In genomic region chr19:18279266-18279515, GRCh38 we compare ENCODE assay signal across 1 cellular context.
A peak's percentile ranks its signal among the peaks of the same experiment; 100 is the strongest.
TF ChIP-seq lines count a peak whose summit lies in the region.

No MANE protein-coding gene starts in this region.

TF ChIP-seq in A549, 52 proteins besides CTCF, POLR2A, EP300 and RAD21 (continued from another document):
- TF ChIP-seq PBX3 (IDR thresholded peaks at IDR 0.05) (no peak), ZFP36 (IDR thresholded peaks at IDR 0.05; ENCODE audit: borderline replicate concordance, partially characterized antibody) (no peak), MAX (IDR thresholded peaks at IDR 0.05) (no peak), SMC3 (IDR thresholded peaks at IDR 0.05) (no peak), KDM5A (IDR thresholded peaks at IDR 0.05) (peak; percentile 84; the same call in 1 of the 2 replicates), GATA3 (IDR thresholded peaks at IDR 0.05; ENCODE audit: borderline replicate concordance) (no peak), HOXB13 (CRISPR knock-in tag; IDR thresholded peaks at IDR 0.05; ENCODE audit: low read depth) (no peak)
- TF ChIP-seq, protein P1, sequence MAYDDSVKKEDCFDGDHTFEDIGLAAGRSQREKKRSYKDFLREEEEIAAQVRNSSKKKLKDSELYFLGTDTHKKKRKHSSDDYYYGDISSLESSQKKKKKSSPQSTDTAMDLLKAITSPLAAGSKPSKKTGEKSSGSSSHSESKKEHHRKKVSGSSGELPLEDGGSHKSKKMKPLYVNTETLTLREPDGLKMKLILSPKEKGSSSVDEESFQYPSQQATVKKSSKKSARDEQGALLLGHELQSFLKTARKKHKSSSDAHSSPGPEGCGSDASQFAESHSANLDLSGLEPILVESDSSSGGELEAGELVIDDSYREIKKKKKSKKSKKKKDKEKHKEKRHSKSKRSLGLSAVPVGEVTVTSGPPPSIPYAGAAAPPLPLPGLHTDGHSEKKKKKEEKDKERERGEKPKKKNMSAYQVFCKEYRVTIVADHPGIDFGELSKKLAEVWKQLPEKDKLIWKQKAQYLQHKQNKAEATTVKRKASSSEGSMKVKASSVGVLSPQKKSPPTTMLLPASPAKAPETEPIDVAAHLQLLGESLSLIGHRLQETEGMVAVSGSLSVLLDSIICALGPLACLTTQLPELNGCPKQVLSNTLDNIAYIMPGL (CRISPR knock-in tag; IDR thresholded peaks at IDR 0.05; ENCODE audit: borderline replicate concordance): peak; percentile 27; the same call in 1 of the 2 replicates
- TF ChIP-seq, protein P2, sequence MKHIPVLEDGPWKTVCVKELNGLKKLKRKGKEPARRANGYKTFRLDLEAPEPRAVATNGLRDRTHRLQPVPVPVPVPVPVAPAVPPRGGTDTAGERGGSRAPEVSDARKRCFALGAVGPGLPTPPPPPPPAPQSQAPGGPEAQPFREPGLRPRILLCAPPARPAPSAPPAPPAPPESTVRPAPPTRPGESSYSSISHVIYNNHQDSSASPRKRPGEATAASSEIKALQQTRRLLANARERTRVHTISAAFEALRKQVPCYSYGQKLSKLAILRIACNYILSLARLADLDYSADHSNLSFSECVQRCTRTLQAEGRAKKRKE (CRISPR knock-in tag; IDR thresholded peaks at IDR 0.05; ENCODE audit: low read depth): no peak
